1 cellular context compared by ENCODE assay signal in the genomic region with DNA sequence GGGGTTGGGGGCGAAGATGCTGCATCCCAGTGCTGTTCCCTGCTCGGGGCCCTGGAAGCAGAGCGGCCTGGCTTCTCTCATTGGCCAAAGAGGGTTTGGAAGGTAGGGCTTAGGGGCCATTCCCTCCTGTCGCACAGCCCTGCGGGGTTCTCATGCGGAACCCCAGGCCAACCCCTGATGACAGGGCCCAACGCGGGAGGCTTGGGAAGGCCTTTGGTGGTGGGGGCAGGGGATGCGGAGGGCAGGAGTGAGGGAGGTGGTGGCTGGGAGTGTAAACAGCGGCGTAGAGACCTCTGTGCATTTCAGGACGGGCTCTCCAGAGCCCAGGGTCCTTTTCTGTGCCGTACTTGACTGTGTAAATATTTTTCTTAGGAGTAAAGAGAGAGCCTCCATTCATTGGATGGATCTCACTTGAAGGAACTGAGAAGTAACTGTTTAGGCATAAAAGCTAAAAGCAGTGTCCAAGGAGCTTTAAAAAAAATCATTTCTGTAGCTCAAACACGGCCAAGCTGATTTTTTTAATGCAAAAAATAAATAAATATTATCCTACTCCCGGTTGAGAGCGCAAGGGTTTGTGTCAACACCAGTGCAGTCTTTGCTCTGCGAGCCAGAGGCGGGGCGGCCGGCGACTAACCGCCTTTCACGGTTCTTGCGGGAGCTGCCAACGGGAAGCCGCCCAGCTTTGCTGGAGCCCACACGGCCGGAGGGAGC.
TF ChIP-seq lines count a peak whose summit lies in the region.

No MANE protein-coding gene starts in this region.

TF ChIP-seq in HepG2, 621 proteins besides CTCF, POLR2A, EP300 and RAD21 (continued from another document and continues in another):
- TF ChIP-seq PRDM15 (CRISPR knock-in tag; IDR thresholded peaks at IDR 0.05) (no peak), ZNF44 (CRISPR knock-in tag; IDR thresholded peaks at IDR 0.05) (no peak), FOXP1 (IDR thresholded peaks at IDR 0.05) (no peak), FOXP1 (CRISPR knock-in tag; IDR thresholded peaks at IDR 0.05) (peak; percentile 47), ZNF740 (CRISPR knock-in tag; IDR thresholded peaks at IDR 0.05) (no peak), HNRNPUL1 (IDR thresholded peaks at IDR 0.05; ENCODE audit: low read depth, low read length) (no peak), ZNF772 (CRISPR knock-in tag; IDR thresholded peaks at IDR 0.05) (no peak), NCOR1 (IDR thresholded peaks at IDR 0.05; ENCODE audit: borderline replicate concordance, low read length) (peak; percentile 73; the same call in 1 of the 2 replicates), ZNF343 (CRISPR knock-in tag; IDR thresholded peaks at IDR 0.05) (no peak), RXRB (CRISPR knock-in tag; IDR thresholded peaks at IDR 0.05; ENCODE audit: borderline replicate concordance) (peak; percentile 57; the same call in 1 of the 2 replicates), KDM4B (CRISPR knock-in tag; IDR thresholded peaks at IDR 0.05) (peak; percentile 27; the same call in 1 of the 2 replicates), GLI4 (CRISPR knock-in tag; IDR thresholded peaks at IDR 0.05; ENCODE audit: borderline replicate concordance) (no peak), SALL2 (CRISPR knock-in tag; IDR thresholded peaks at IDR 0.05) (no peak), ZNF598 (CRISPR knock-in tag; IDR thresholded peaks at IDR 0.05; ENCODE audit: borderline replicate concordance) (no peak), TAF15 (IDR thresholded peaks at IDR 0.05; ENCODE audit: low read depth, low read length, poor library complexity, severe bottlenecking) (no peak), ARID5B (CRISPR knock-in tag; IDR thresholded peaks at IDR 0.05) (peak; percentile 33; the same call in 1 of the 2 replicates), PAF1 (CRISPR knock-in tag; IDR thresholded peaks at IDR 0.05) (no peak), ZNF607 (CRISPR knock-in tag; IDR thresholded peaks at IDR 0.05; ENCODE audit: borderline replicate concordance) (no peak), HOXA7 (CRISPR knock-in tag; IDR thresholded peaks at IDR 0.05) (no peak), RORA (CRISPR knock-in tag; IDR thresholded peaks at IDR 0.05) (no peak), U2AF2 (IDR thresholded peaks at IDR 0.05; ENCODE audit: low read depth, low read length) (no peak), NFYC (CRISPR knock-in tag; IDR thresholded peaks at IDR 0.05) (no peak; the same call in 1 of the 2 replicates), ZNF562 (CRISPR knock-in tag; IDR thresholded peaks at IDR 0.05; ENCODE audit: borderline replicate concordance) (no peak), ZNF572 (CRISPR knock-in tag; IDR thresholded peaks at IDR 0.05) (no peak), ZBTB14 (CRISPR knock-in tag; IDR thresholded peaks at IDR 0.05) (no peak), MAFK (conservative IDR thresholded peaks at IDR 0.05 in 1 of 2, IDR thresholded peaks at IDR 0.05 in 1 of 2; ENCODE audit: low read length in 2 of 2) (no peak), U2AF1 (optimal IDR thresholded peaks at IDR 0.05; ENCODE audit: low read depth, low read length) (no peak), RCOR2 (CRISPR knock-in tag; IDR thresholded peaks at IDR 0.05) (no peak), RBM39 (IDR thresholded peaks at IDR 0.05; ENCODE audit: low read depth, low read length, poor library complexity, severe bottlenecking) (no peak), SP2 (CRISPR knock-in tag; IDR thresholded peaks at IDR 0.05) (no peak), GPN1 (CRISPR knock-in tag; IDR thresholded peaks at IDR 0.05; ENCODE audit: borderline replicate concordance) (no peak), ZNF33A (CRISPR knock-in tag; IDR thresholded peaks at IDR 0.05; ENCODE audit: borderline replicate concordance) (no peak), ZNF253 (CRISPR knock-in tag; IDR thresholded peaks at IDR 0.05; ENCODE audit: borderline replicate concordance) (no peak), MYC (CRISPR knock-in tag; IDR thresholded peaks at IDR 0.05; ENCODE audit: borderline replicate concordance) (no peak)
- TF ChIP-seq, protein P1, sequence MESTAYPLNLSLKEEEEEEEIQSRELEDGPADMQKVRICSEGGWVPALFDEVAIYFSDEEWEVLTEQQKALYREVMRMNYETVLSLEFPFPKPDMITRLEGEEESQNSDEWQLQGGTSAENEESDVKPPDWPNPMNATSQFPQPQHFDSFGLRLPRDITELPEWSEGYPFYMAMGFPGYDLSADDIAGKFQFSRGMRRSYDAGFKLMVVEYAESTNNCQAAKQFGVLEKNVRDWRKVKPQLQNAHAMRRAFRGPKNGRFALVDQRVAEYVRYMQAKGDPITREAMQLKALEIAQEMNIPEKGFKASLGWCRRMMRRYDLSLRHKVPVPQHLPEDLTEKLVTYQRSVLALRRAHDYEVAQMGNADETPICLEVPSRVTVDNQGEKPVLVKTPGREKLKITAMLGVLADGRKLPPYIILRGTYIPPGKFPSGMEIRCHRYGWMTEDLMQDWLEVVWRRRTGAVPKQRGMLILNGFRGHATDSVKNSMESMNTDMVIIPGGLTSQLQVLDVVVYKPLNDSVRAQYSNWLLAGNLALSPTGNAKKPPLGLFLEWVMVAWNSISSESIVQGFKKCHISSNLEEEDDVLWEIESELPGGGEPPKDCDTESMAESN (CRISPR knock-in tag; conservative IDR thresholded peaks at IDR 0.05) = no peak
- TF ChIP-seq, protein P2, sequence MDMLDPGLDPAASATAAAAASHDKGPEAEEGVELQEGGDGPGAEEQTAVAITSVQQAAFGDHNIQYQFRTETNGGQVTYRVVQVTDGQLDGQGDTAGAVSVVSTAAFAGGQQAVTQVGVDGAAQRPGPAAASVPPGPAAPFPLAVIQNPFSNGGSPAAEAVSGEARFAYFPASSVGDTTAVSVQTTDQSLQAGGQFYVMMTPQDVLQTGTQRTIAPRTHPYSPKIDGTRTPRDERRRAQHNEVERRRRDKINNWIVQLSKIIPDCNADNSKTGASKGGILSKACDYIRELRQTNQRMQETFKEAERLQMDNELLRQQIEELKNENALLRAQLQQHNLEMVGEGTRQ (IDR thresholded peaks at IDR 0.05; ENCODE audit: low read depth, low read length) = no peak
- TF ChIP-seq, protein P2 (CRISPR knock-in tag; IDR thresholded peaks at IDR 0.05; ENCODE audit: borderline replicate concordance) = no peak
- TF ChIP-seq, protein P3, sequence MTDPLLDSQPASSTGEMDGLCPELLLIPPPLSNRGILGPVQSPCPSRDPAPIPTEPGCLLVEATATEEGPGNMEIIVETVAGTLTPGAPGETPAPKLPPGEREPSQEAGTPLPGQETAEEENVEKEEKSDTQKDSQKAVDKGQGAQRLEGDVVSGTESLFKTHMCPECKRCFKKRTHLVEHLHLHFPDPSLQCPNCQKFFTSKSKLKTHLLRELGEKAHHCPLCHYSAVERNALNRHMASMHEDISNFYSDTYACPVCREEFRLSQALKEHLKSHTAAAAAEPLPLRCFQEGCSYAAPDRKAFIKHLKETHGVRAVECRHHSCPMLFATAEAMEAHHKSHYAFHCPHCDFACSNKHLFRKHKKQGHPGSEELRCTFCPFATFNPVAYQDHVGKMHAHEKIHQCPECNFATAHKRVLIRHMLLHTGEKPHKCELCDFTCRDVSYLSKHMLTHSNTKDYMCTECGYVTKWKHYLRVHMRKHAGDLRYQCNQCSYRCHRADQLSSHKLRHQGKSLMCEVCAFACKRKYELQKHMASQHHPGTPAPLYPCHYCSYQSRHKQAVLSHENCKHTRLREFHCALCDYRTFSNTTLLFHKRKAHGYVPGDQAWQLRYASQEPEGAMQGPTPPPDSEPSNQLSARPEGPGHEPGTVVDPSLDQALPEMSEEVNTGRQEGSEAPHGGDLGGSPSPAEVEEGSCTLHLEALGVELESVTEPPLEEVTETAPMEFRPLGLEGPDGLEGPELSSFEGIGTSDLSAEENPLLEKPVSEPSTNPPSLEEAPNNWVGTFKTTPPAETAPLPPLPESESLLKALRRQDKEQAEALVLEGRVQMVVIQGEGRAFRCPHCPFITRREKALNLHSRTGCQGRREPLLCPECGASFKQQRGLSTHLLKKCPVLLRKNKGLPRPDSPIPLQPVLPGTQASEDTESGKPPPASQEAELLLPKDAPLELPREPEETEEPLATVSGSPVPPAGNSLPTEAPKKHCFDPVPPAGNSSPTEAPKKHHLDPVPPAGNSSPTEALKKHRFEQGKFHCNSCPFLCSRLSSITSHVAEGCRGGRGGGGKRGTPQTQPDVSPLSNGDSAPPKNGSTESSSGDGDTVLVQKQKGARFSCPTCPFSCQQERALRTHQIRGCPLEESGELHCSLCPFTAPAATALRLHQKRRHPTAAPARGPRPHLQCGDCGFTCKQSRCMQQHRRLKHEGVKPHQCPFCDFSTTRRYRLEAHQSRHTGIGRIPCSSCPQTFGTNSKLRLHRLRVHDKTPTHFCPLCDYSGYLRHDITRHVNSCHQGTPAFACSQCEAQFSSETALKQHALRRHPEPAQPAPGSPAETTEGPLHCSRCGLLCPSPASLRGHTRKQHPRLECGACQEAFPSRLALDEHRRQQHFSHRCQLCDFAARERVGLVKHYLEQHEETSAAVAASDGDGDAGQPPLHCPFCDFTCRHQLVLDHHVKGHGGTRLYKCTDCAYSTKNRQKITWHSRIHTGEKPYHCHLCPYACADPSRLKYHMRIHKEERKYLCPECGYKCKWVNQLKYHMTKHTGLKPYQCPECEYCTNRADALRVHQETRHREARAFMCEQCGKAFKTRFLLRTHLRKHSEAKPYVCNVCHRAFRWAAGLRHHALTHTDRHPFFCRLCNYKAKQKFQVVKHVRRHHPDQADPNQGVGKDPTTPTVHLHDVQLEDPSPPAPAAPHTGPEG (CRISPR knock-in tag; IDR thresholded peaks at IDR 0.05) = no peak
